Comparison of ENCODE assay signal across 2 cellular contexts in the genomic region with DNA sequence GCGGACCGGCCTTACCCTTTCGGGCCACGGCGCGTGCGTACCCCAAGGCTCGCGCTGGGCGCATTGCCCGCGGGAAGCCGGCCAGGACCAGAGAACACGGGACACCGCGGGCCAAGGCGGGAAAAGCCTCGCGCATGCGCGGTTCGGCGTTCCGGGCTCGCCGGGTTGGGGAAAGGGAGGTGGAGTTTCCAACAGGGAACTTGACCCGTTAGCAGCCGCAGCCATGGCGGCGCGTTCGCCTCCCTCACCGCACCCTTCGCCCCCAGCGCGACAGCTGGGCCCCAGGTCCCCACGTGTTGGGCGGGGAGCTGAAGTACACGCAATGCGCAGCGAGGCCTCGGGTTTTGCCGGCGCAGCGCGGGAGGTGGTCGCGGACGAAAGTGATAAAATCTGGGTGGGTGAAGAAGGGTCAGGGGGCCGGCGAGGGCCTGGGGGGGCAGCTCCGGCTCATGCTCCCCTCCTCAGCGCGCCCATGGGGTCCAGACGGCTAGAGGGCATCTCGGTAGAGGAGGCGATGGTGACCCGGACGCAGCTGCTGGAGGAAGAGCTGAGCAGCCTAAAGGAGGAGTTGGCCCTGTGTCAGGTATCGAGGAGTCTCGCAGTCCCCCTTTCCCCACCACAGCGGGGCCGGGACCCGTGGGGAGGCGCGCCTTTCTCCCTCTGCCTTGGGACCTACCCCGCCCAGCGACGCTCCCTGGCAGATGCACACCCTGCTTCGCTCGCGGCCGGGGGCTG.
TF ChIP-seq lines count a peak whose summit lies in the region.

A gene with protein sequence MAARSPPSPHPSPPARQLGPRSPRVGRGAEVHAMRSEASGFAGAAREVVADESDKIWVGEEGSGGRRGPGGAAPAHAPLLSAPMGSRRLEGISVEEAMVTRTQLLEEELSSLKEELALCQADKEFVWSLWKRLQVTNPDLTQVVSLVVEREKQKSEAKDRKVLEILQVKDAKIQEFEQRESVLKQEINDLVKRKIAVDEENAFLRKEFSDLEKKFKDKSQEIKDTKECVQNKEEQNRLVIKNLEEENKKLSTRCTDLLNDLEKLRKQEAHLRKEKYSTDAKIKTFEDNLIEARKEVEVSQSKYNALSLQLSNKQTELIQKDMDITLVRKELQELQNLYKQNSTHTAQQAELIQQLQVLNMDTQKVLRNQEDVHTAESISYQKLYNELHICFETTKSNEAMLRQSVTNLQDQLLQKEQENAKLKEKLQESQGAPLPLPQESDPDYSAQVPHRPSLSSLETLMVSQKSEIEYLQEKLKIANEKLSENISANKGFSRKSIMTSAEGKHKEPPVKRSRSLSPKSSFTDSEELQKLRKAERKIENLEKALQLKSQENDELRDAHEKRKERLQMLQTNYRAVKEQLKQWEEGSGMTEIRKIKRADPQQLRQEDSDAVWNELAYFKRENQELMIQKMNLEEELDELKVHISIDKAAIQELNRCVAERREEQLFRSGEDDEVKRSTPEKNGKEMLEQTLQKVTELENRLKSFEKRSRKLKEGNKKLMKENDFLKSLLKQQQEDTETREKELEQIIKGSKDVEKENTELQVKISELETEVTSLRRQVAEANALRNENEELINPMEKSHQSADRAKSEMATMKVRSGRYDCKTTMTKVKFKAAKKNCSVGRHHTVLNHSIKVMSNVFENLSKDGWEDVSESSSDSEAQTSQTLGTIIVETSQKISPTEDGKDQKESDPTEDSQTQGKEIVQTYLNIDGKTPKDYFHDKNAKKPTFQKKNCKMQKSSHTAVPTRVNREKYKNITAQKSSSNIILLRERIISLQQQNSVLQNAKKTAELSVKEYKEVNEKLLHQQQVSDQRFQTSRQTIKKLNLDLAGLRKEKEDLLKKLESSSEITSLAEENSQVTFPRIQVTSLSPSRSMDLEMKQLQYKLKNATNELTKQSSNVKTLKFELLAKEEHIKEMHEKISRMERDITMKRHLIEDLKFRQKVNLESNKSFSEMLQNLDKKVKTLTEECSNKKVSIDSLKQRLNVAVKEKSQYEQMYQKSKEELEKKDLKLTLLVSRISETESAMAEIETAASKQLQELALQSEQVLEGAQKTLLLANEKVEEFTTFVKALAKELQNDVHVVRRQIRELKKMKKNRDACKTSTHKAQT (N-terminal part only) (plus strand): TSS at position 198 of the 735 bp plus-strand sequence. CDS start 26 bp downstream, at position 224.

TF ChIP-seq in HCT116, 20 proteins besides CTCF, POLR2A, EP300 and RAD21 (continued from another document):
- TF ChIP-seq, protein P1, sequence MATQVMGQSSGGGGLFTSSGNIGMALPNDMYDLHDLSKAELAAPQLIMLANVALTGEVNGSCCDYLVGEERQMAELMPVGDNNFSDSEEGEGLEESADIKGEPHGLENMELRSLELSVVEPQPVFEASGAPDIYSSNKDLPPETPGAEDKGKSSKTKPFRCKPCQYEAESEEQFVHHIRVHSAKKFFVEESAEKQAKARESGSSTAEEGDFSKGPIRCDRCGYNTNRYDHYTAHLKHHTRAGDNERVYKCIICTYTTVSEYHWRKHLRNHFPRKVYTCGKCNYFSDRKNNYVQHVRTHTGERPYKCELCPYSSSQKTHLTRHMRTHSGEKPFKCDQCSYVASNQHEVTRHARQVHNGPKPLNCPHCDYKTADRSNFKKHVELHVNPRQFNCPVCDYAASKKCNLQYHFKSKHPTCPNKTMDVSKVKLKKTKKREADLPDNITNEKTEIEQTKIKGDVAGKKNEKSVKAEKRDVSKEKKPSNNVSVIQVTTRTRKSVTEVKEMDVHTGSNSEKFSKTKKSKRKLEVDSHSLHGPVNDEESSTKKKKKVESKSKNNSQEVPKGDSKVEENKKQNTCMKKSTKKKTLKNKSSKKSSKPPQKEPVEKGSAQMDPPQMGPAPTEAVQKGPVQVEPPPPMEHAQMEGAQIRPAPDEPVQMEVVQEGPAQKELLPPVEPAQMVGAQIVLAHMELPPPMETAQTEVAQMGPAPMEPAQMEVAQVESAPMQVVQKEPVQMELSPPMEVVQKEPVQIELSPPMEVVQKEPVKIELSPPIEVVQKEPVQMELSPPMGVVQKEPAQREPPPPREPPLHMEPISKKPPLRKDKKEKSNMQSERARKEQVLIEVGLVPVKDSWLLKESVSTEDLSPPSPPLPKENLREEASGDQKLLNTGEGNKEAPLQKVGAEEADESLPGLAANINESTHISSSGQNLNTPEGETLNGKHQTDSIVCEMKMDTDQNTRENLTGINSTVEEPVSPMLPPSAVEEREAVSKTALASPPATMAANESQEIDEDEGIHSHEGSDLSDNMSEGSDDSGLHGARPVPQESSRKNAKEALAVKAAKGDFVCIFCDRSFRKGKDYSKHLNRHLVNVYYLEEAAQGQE (IDR thresholded peaks at IDR 0.05; ENCODE audit: low read depth), result no peak
- TF ChIP-seq EGR1 (IDR thresholded peaks at IDR 0.05; ENCODE audit: low read depth) (no peak), EZH2 (IDR thresholded peaks at IDR 0.05) (no peak)
- TF ChIP-seq, protein P2, sequence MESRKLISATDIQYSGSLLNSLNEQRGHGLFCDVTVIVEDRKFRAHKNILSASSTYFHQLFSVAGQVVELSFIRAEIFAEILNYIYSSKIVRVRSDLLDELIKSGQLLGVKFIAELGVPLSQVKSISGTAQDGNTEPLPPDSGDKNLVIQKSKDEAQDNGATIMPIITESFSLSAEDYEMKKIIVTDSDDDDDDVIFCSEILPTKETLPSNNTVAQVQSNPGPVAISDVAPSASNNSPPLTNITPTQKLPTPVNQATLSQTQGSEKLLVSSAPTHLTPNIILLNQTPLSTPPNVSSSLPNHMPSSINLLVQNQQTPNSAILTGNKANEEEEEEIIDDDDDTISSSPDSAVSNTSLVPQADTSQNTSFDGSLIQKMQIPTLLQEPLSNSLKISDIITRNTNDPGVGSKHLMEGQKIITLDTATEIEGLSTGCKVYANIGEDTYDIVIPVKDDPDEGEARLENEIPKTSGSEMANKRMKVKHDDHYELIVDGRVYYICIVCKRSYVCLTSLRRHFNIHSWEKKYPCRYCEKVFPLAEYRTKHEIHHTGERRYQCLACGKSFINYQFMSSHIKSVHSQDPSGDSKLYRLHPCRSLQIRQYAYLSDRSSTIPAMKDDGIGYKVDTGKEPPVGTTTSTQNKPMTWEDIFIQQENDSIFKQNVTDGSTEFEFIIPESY (IDR thresholded peaks at IDR 0.05; ENCODE audit: extremely low read depth, insufficient replicate concordance, low read length), result no peak

TF ChIP-seq in SK-N-SH treated with all-trans-retinoic acid at 6 μM for 48 hours, 23 proteins besides CTCF, POLR2A, EP300 and RAD21 (continued from another document):
- TF ChIP-seq, protein P3, sequence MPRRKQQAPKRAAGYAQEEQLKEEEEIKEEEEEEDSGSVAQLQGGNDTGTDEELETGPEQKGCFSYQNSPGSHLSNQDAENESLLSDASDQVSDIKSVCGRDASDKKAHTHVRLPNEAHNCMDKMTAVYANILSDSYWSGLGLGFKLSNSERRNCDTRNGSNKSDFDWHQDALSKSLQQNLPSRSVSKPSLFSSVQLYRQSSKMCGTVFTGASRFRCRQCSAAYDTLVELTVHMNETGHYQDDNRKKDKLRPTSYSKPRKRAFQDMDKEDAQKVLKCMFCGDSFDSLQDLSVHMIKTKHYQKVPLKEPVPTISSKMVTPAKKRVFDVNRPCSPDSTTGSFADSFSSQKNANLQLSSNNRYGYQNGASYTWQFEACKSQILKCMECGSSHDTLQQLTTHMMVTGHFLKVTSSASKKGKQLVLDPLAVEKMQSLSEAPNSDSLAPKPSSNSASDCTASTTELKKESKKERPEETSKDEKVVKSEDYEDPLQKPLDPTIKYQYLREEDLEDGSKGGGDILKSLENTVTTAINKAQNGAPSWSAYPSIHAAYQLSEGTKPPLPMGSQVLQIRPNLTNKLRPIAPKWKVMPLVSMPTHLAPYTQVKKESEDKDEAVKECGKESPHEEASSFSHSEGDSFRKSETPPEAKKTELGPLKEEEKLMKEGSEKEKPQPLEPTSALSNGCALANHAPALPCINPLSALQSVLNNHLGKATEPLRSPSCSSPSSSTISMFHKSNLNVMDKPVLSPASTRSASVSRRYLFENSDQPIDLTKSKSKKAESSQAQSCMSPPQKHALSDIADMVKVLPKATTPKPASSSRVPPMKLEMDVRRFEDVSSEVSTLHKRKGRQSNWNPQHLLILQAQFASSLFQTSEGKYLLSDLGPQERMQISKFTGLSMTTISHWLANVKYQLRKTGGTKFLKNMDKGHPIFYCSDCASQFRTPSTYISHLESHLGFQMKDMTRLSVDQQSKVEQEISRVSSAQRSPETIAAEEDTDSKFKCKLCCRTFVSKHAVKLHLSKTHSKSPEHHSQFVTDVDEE (CRISPR knock-in tag; IDR thresholded peaks at IDR 0.05), result peak; percentile 35; the same call in 1 of the 2 replicates
- TF ChIP-seq PPARA (CRISPR knock-in tag; IDR thresholded peaks at IDR 0.05; ENCODE audit: borderline replicate concordance), result no peak
- no peak for TF ChIP-seq CSDC2 (CRISPR knock-in tag; IDR thresholded peaks at IDR 0.05)
- no peak for TF ChIP-seq OSR1 (CRISPR knock-in tag; IDR thresholded peaks at IDR 0.05)
- TF ChIP-seq ZNF70 (CRISPR knock-in tag; IDR thresholded peaks at IDR 0.05), result no peak
- no peak for TF ChIP-seq ZNF565 (CRISPR knock-in tag; conservative IDR thresholded peaks at IDR 0.05; ENCODE audit: low read depth)
- no peak for TF ChIP-seq ZFP30 (CRISPR knock-in tag; IDR thresholded peaks at IDR 0.05)
- peak; percentile 77 for TF ChIP-seq ZNF8 (CRISPR knock-in tag; IDR thresholded peaks at IDR 0.05)
- TF ChIP-seq RARB (CRISPR knock-in tag; IDR thresholded peaks at IDR 0.05), result no peak
